ENCODE assay signal across 11 cellular contexts in the genomic region with DNA sequence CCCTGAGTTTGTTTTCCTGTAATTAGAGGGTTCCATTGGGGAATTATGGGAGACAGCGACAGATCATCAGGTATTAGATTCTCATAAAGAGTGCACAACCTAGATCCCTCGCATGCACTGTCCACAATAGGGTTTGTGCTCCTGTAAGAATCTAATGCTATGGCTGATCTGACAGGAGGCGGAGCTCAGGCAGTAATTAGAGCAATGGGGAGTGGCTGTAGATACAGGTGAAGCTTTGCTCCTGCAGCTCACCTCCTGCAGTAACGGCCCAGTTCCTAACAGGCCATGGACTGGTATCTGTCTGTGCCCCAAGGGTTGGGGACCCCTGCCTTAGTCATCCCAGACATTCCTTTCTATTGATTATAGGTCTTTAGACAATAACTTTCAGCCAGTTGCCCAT. TPM values are rescaled to one million over a fixed set of nuclear protein-coding genes. Genes with fewer than 3 reads are reported as not detected.
DNase-seq lines count a peak whose midpoint lies in the region; ATAC-seq, FAIRE-seq and TF ChIP-seq lines count a peak whose summit lies in the region.
"Had no signal": no experiment of that assay in that cellular context is flagged by ENCODE, and none has a peak within 500 bp of the region (broad histone marks: within the 10 kb centered on the region; RNA-seq: fewer than 3 reads in every experiment).

No MANE protein-coding gene starts in this region.

- no peak overlapping the region for H3K9ac ChIP-seq in Loucy (ENCODE audit: low read depth, low read length, poor library complexity, severe bottlenecking)
- H3K9ac ChIP-seq in GM12878 (ENCODE audit: control insufficient read depth, insufficient read depth, low read length): no peak overlapping the region

- no peaks in the 10 kb centered on the region for H3K36me3 ChIP-seq in CD8-positive, alpha-beta T cell (ENCODE audit: insufficient read depth, low read length)
- H3K36me3 ChIP-seq in Loucy (ENCODE audit: insufficient read depth, low read length): no peaks in the 10 kb centered on the region
- H3K36me3 ChIP-seq in GM12878 (ENCODE audit: control insufficient read depth in 2 of 2, insufficient read depth in 2 of 2, low read length in 1 of 2): no peaks in the 10 kb centered on the region
- H3K36me3 ChIP-seq: MG63, upper lobe of right lung had no signal

- TF ChIP-seq CTCF in CD8-positive, alpha-beta T cell (IDR thresholded peaks at IDR 0.05): no peak
- no peak for TF ChIP-seq CTCF in Loucy (conservative IDR thresholded peaks at IDR 0.05; ENCODE audit: low read length)
- no peak for TF ChIP-seq CTCF in GM12878 (IDR thresholded peaks at IDR 0.05 in 2 of 3, conservative IDR thresholded peaks at IDR 0.05 in 1 of 3; ENCODE audit: control insufficient read depth in 2 of 3, extremely low read depth in 1 of 3, insufficient read depth in 1 of 3, low read depth in 3 of 3, low read length in 3 of 3)
- TF ChIP-seq CTCF in neural crest cell (conservative IDR thresholded peaks at IDR 0.05): no peak

- H3K4me1 ChIP-seq in CD8-positive, alpha-beta T cell (ENCODE audit: insufficient read depth, low read length): peaks cover 12% of the 10 kb centered on the region
- H3K4me1 ChIP-seq in Loucy (ENCODE audit: insufficient read depth, low read length, poor library complexity, severe bottlenecking): peaks cover 14% of the 10 kb centered on the region
- peaks cover 7% of the 10 kb centered on the region for H3K4me1 ChIP-seq in GM12878 (ENCODE audit: control insufficient read depth, insufficient read depth, low read length)

- peaks cover 24% of the 10 kb centered on the region for H3K4me1 Mint-ChIP-seq in CD8-positive, alpha-beta T cell (ENCODE audit: low read depth)
- H3K4me1 Mint-ChIP-seq in neural crest cell: peaks cover 25% of the 10 kb centered on the region

- peaks cover 5% of the 10 kb centered on the region for H3K36me3 Mint-ChIP-seq in CD8-positive, alpha-beta T cell
- no peaks in the 10 kb centered on the region for H3K36me3 Mint-ChIP-seq in neural crest cell (ENCODE audit: low read depth)

- intact Hi-C loops in CD8-positive, alpha-beta T cell (cut with DNase I, micrococcal nuclease): loop anchor here (1.0 to 2.0 kb wide), 10 partner anchors 32 to 576 kb away; partner anchors contain the start of genes TRIM4 (in 2 of the 2), ZNF3 (in 2 of the 2), MBLAC1 (in 1 of the 2) and ZCWPW1 (in 1 of the 2)
- intact Hi-C loops in GM12878 (cut with micrococcal nuclease; ENCODE audit: unreplicated experiment): loop anchor here (2.0 to 5.0 kb wide), 2 partner anchors 52 to 131 kb away; partner anchors contain the start of gene TRIM4

- RAD21 ChIA-PET in GM12878 (lab: Charles Lee; ENCODE audit: unreplicated experiment): interaction anchor here (1.9 kb wide), 1 partner anchor 11 kb away, joined by 10 read pairs; no protein-coding TSS in a partner anchor

- in situ Hi-C loops in GM12878 (cut with MboI): no loop called here

- CTCF ChIA-PET in CD8-positive, alpha-beta T cell (lab: Charles Lee): interaction anchor here (1.4 kb wide), 1 partner anchor 76 kb away, joined by 4 read pairs; no protein-coding TSS in a partner anchor
- CTCF ChIA-PET in GM12878 (lab: Yijun Ruan, JAX): interaction anchor here (0.7 to 1.4 kb wide), 3 partner anchors 10 to 51 kb away, joined by 3 to 4 read pairs (median 4); no protein-coding TSS in a partner anchor

- no peak overlapping the region for H3K27ac ChIP-seq in CD8-positive, alpha-beta T cell (ENCODE audit: low read depth, low read length)
- no peak overlapping the region for H3K27ac ChIP-seq in GM12878 (ENCODE audit: control insufficient read depth, insufficient read depth)

- no peak for DNase-seq in CD8-positive, alpha-beta T cell
- DNase-seq in GM12878 (ENCODE audit: low read depth, low spot score) (no peak), neural crest cell (ENCODE audit: low read depth, low spot score) (no peak), COR-L47 (lab: John Stamatoyannopoulos, UW) (no peak)
- DNase-seq: MG63; stimulated activated CD4-positive, alpha-beta T cell treated with anti-CD3 and anti-CD28 coated beads, Interleukin-4, amount 100 ng/mL, for 1 hour; T-helper 9 cell; upper lobe of right lung had no signal

- no peak for TF ChIP-seq EP300 in GM12878 (IDR thresholded peaks at IDR 0.05; ENCODE audit: borderline replicate concordance in 1 of 2, control insufficient read depth in 1 of 2, low read depth in 2 of 2, low read length in 2 of 2)

- no peaks in the 10 kb centered on the region for H3K9me2 ChIP-seq in Loucy (replicated peaks; ENCODE audit: low read depth, low read length)

- ATAC-seq in CD8-positive, alpha-beta T cell: no peak
- ATAC-seq in GM12878 (no peak), HG03520 (IDR thresholded peaks at IDR 0.05; ENCODE audit: unreplicated experiment) (no peak), HG02588 (IDR thresholded peaks at IDR 0.05; ENCODE audit: unreplicated experiment) (no peak)

- peak overlapping the region; percentile 95 for H3K4me2 ChIP-seq in Loucy (ENCODE audit: low read depth, low read length, poor library complexity, severe bottlenecking)
- H3K4me2 ChIP-seq in GM12878 (ENCODE audit: control insufficient read depth, insufficient read depth): no peak overlapping the region

- no peaks in the 10 kb centered on the region for H3K9me3 ChIP-seq in CD8-positive, alpha-beta T cell (ENCODE audit: low read length)
- H3K9me3 ChIP-seq in Loucy (ENCODE audit: insufficient read depth, low read depth, low read length) (no peaks in the 10 kb centered on the region), GM12878 (replicated peaks; ENCODE audit: control insufficient read depth, insufficient read depth, low read length) (no peaks in the 10 kb centered on the region)
- H3K9me3 ChIP-seq: MG63, upper lobe of right lung had no signal

- H3F3A ChIP-seq in Loucy (ENCODE audit: low read depth): no peaks in the 10 kb centered on the region

- H3K27me3 Mint-ChIP-seq in CD8-positive, alpha-beta T cell (ENCODE audit: low read depth): no peaks in the 10 kb centered on the region
- no peaks in the 10 kb centered on the region for H3K27me3 Mint-ChIP-seq in neural crest cell (ENCODE audit: low read depth)

- SMC1A ChIA-PET in GM12878 (lab: Charles Lee; ENCODE audit: uncharacterized antibody, unreplicated experiment): interaction anchor here (0.9 to 2.9 kb wide), 2 partner anchors 51 to 141 kb away, joined by 3 to 6 read pairs; no protein-coding TSS in a partner anchor

- H3K79me2 ChIP-seq in Loucy (ENCODE audit: insufficient read depth, low read length) (peaks cover 12% of the 10 kb centered on the region), GM12878 (ENCODE audit: control insufficient read depth, insufficient read depth, low read length) (peaks cover 3% of the 10 kb centered on the region; the same call in 1 of the 2 replicates)

- no peak for TF ChIP-seq RAD21 in GM12878 (IDR thresholded peaks at IDR 0.05; ENCODE audit: insufficient read depth, low read depth, low read length)

- H3K27ac Mint-ChIP-seq in CD8-positive, alpha-beta T cell: peak overlapping the region; percentile 98
- peak overlapping the region; percentile 43 for H3K27ac Mint-ChIP-seq in neural crest cell (ENCODE audit: unreplicated experiment)

- BruUV-seq in GM12878 (replicated peaks; lab: Mats Ljungman, UMichigan): no TSS peak

- POLR2A ChIA-PET in CD8-positive, alpha-beta T cell (lab: Charles Lee): interaction anchor here (1.3 kb wide), 1 partner anchor 52 kb away, joined by 3 read pairs; the partner anchor contains the start of gene MCM7
- POLR2A ChIA-PET in GM12878 (lab: Charles Lee): no interaction called here

- WGBS in GM12878 (ENCODE audit: insufficient coverage, insufficient replicate concordance, low lambda C conversion rate, missing lambda C conversion rate): 47% methylated on average over 4 of the region's 4 CpGs

- TF ChIP-seq POLR2A in GM12878 (IDR thresholded peaks at IDR 0.05; ENCODE audit: low read depth, low read length): no peak

- H4K20me1 ChIP-seq in Loucy (ENCODE audit: insufficient read depth, low read length, poor library complexity, severe bottlenecking) (no peaks in the 10 kb centered on the region), GM12878 (ENCODE audit: control insufficient read depth, insufficient read depth) (no peaks in the 10 kb centered on the region)

- no peak for FAIRE-seq in GM12878 (lab: Jason Lieb, UNC)

- H3K4me3 Mint-ChIP-seq in CD8-positive, alpha-beta T cell: peak overlapping the region; percentile 93
- peak overlapping the region; percentile 96 for H3K4me3 Mint-ChIP-seq in neural crest cell

- no peaks in the 10 kb centered on the region for H3K27me3 ChIP-seq in CD8-positive, alpha-beta T cell (ENCODE audit: insufficient read depth, low read length)
- H3K27me3 ChIP-seq in Loucy (ENCODE audit: insufficient read depth, low read length, poor library complexity, severe bottlenecking) (no peaks in the 10 kb centered on the region), GM12878 (replicated peaks in 1 of 2; ENCODE audit: control insufficient read depth in 2 of 2, insufficient read depth in 2 of 2, low read length in 1 of 2) (no peaks in the 10 kb centered on the region)
- H3K27me3 ChIP-seq: MG63, upper lobe of right lung had no signal

- no peak overlapping the region for H3K4me3 ChIP-seq in CD8-positive, alpha-beta T cell (ENCODE audit: low read depth, low read length)
- peak overlapping the region; percentile 81 for H3K4me3 ChIP-seq in Loucy (ENCODE audit: low read length, poor library complexity, severe bottlenecking)
- no peak overlapping the region for H3K4me3 ChIP-seq in GM12878

- H3K9me3 Mint-ChIP-seq in CD8-positive, alpha-beta T cell: no peaks in the 10 kb centered on the region
- no peaks in the 10 kb centered on the region for H3K9me3 Mint-ChIP-seq in neural crest cell

- H2AFZ ChIP-seq in Loucy (ENCODE audit: low read length): peak overlapping the region; percentile 94
- H2AFZ ChIP-seq in GM12878 (ENCODE audit: control insufficient read depth, low read depth, low read length): peak overlapping the region; percentile 99

RNA-seq across cellular contexts. Expression of gene ZSCAN21, which starts 0.9 kb away (rescaled TPM):
- 1 to 10 TPM; 4.8 to 5.7 TPM for total RNA-seq in CD8-positive, alpha-beta T cell
- total RNA-seq in GM12878 (2013; cell fraction: nucleolus; rRNA removed): 9.1 and 10.3 TPM in 2 replicates
- total RNA-seq in GM12878 (2014; rRNA removed): 5.8 and 5.9 TPM in 2 replicates
- total RNA-seq in GM12878 (2014; rRNA removed; fragmentation: Illumina TruSeq; extraction: Trizol): 7.3 and 7.8 TPM in 2 replicates
- total RNA-seq in GM12878 (2021): 5.8 and 8.0 TPM in 2 replicates
- polyA plus RNA-seq in GM12878 (2011; ENCODE audit: low read depth): 4.2 TPM
- 8.7 and 9.4 TPM in 2 replicates for polyA plus RNA-seq in GM12878 (2011; rRNA removed)
- polyA plus RNA-seq in GM12878 (2011; cell fraction: cytosol; rRNA removed): 7.3 and 7.6 TPM in 2 replicates
- polyA plus RNA-seq in GM12878 (2011; cell fraction: nucleus; rRNA removed): 5.1 and 6.7 TPM in 2 replicates
- polyA plus RNA-seq in GM12878 (2012): 5.9 and 6.9 TPM in 2 replicates
- polyA plus RNA-seq in GM12878 (2014; fragmentation: Illumina TruSeq; extraction: Trizol): 6.7 and 6.9 TPM in 2 replicates
- polyA plus RNA-seq in GM12878 (2014; fragmentation: Nextera tagmentation; extraction: Ambion mirVana): 1 to 10 TPM; 1.9 to 3.1 TPM
- 5.2 and 5.8 TPM in 2 replicates for polyA plus RNA-seq in GM12878 (2014; rRNA removed)
- 1 to 10 TPM; 7.4 to 9.6 TPM for polyA plus RNA-seq in GM12878 (2016; fragmentation: Nextera tagmentation; extraction: Ambion mirVana)
- 7.4 and 8.7 TPM in 2 replicates for polyA minus RNA-seq in GM12878 (2011; rRNA and poly(A)+ RNA removed)
- polyA minus RNA-seq in GM12878 (2011; cell fraction: cytosol; rRNA and poly(A)+ RNA removed): 2.7 and 2.9 TPM in 2 replicates
- polyA minus RNA-seq in GM12878 (2011; cell fraction: nucleus; rRNA and poly(A)+ RNA removed): 1.6 and 4.1 TPM in 2 replicates
- 19.3 and 20.3 TPM in 2 replicates for total RNA-seq in neural crest cell

RNA-seq across cellular contexts. Expression of gene ZNF3, which starts 32.8 kb away (rescaled TPM):
- total RNA-seq in CD8-positive, alpha-beta T cell: 10 to 100 TPM; 34.9 to 35.6 TPM
- 65.5 and 73.9 TPM in 2 replicates for total RNA-seq in GM12878 (2013; cell fraction: nucleolus; rRNA removed)
- 26.2 and 34.9 TPM in 2 replicates for total RNA-seq in GM12878 (2014; rRNA removed)
- total RNA-seq in GM12878 (2014; rRNA removed; fragmentation: Illumina TruSeq; extraction: Trizol): 34.9 and 36.0 TPM in 2 replicates
- total RNA-seq in GM12878 (2021): 28.5 and 30.7 TPM in 2 replicates
- 21.0 TPM for polyA plus RNA-seq in GM12878 (2011; ENCODE audit: low read depth)
- 31.1 and 32.1 TPM in 2 replicates for polyA plus RNA-seq in GM12878 (2011; rRNA removed)
- 22.5 and 23.4 TPM in 2 replicates for polyA plus RNA-seq in GM12878 (2011; cell fraction: cytosol; rRNA removed)
- 48.4 and 55.7 TPM in 2 replicates for polyA plus RNA-seq in GM12878 (2011; cell fraction: nucleus; rRNA removed)
- polyA plus RNA-seq in GM12878 (2012): 18.6 and 26.6 TPM in 2 replicates
- 37.4 and 48.6 TPM in 2 replicates for polyA plus RNA-seq in GM12878 (2014; fragmentation: Illumina TruSeq; extraction: Trizol)
- 10 to 100 TPM; 17.2 to 19.0 TPM for polyA plus RNA-seq in GM12878 (2014; fragmentation: Nextera tagmentation; extraction: Ambion mirVana)
- polyA plus RNA-seq in GM12878 (2014; rRNA removed): 22.6 and 27.3 TPM in 2 replicates
- 10 to 100 TPM; 29.0 to 29.7 TPM for polyA plus RNA-seq in GM12878 (2016; fragmentation: Nextera tagmentation; extraction: Ambion mirVana)
- 39.6 and 39.9 TPM in 2 replicates for polyA minus RNA-seq in GM12878 (2011; rRNA and poly(A)+ RNA removed)
- polyA minus RNA-seq in GM12878 (2011; cell fraction: cytosol; rRNA and poly(A)+ RNA removed): 9.4 and 12.2 TPM in 2 replicates
- 23.2 and 42.2 TPM in 2 replicates for polyA minus RNA-seq in GM12878 (2011; cell fraction: nucleus; rRNA and poly(A)+ RNA removed)
- total RNA-seq in neural crest cell: 67.1 and 72.3 TPM in 2 replicates

RNA-seq across cellular contexts. Expression of gene ZKSCAN1, which starts 33.3 kb away (rescaled TPM):
- total RNA-seq in CD8-positive, alpha-beta T cell: 10 to 100 TPM; 30.0 to 35.9 TPM
- total RNA-seq in GM12878 (2013; cell fraction: nucleolus; rRNA removed): 72.1 and 77.3 TPM in 2 replicates
- total RNA-seq in GM12878 (2014; rRNA removed) (12.5 and 12.7 TPM in 2 replicates), GM12878 (2014; rRNA removed; fragmentation: Illumina TruSeq; extraction: Trizol) (20.9 and 21.2 TPM in 2 replicates), GM12878 (2021) (34.4 and 35.8 TPM in 2 replicates), neural crest cell (122 and 133 TPM in 2 replicates)
- 12.7 TPM for polyA plus RNA-seq in GM12878 (2011; ENCODE audit: low read depth)
- polyA plus RNA-seq in GM12878 (2011; rRNA removed) (26.0 and 29.7 TPM in 2 replicates), GM12878 (2014; fragmentation: Illumina TruSeq; extraction: Trizol) (17.8 and 19.3 TPM in 2 replicates), GM12878 (2014; fragmentation: Nextera tagmentation; extraction: Ambion mirVana) (1 to 10 TPM; 3.2 to 4.6 TPM), GM12878 (2014; rRNA removed) (12.8 and 13.9 TPM in 2 replicates), GM12878 (2016; fragmentation: Nextera tagmentation; extraction: Ambion mirVana) (10 to 100 TPM; 18.3 to 19.3 TPM)
- 16.6 and 16.7 TPM in 2 replicates for polyA plus RNA-seq in GM12878 (2011; cell fraction: cytosol; rRNA removed)
- 14.7 and 15.5 TPM in 2 replicates for polyA plus RNA-seq in GM12878 (2011; cell fraction: nucleus; rRNA removed)
- 17.6 TPM in 2 replicates for polyA plus RNA-seq in GM12878 (2012)
- polyA minus RNA-seq in GM12878 (2011; rRNA and poly(A)+ RNA removed): 57.9 and 77.9 TPM in 2 replicates
- 11.0 and 16.0 TPM in 2 replicates for polyA minus RNA-seq in GM12878 (2011; cell fraction: cytosol; rRNA and poly(A)+ RNA removed)
- polyA minus RNA-seq in GM12878 (2011; cell fraction: nucleus; rRNA and poly(A)+ RNA removed): 10.2 and 14.8 TPM in 2 replicates

RNA-seq across cellular contexts. Expression of gene COPS6, which starts 40.1 kb away (rescaled TPM):
- total RNA-seq in CD8-positive, alpha-beta T cell: 10 to 100 TPM; 73.2 to 77.8 TPM
- 26.7 and 29.6 TPM in 2 replicates for total RNA-seq in GM12878 (2013; cell fraction: nucleolus; rRNA removed)
- total RNA-seq in GM12878 (2014; rRNA removed) (40.2 and 43.4 TPM in 2 replicates), GM12878 (2014; rRNA removed; fragmentation: Illumina TruSeq; extraction: Trizol) (28.5 and 28.6 TPM in 2 replicates), GM12878 (2021) (75.2 and 79.6 TPM in 2 replicates), neural crest cell (142 and 160 TPM in 2 replicates)
- 42.7 TPM for polyA plus RNA-seq in GM12878 (2011; ENCODE audit: low read depth)
- polyA plus RNA-seq in GM12878 (2011; rRNA removed) (58.5 and 81.8 TPM in 2 replicates), GM12878 (2014; fragmentation: Illumina TruSeq; extraction: Trizol) (81.1 and 84.8 TPM in 2 replicates), GM12878 (2014; fragmentation: Nextera tagmentation; extraction: Ambion mirVana) (100 to 1,000 TPM in 1 of 2 experiments, 10 to 100 TPM in 1; 64.1 to 108 TPM), GM12878 (2014; rRNA removed) (97.3 and 99.4 TPM in 2 replicates), GM12878 (2016; fragmentation: Nextera tagmentation; extraction: Ambion mirVana) (100 to 1,000 TPM; 152 to 182 TPM)
- 84.5 and 92.5 TPM in 2 replicates for polyA plus RNA-seq in GM12878 (2011; cell fraction: cytosol; rRNA removed)
- polyA plus RNA-seq in GM12878 (2011; cell fraction: nucleus; rRNA removed): 49.2 and 63.0 TPM in 2 replicates
- 68.5 and 77.8 TPM in 2 replicates for polyA plus RNA-seq in GM12878 (2012)
- 73.9 and 92.2 TPM in 2 replicates for polyA minus RNA-seq in GM12878 (2011; rRNA and poly(A)+ RNA removed)
- polyA minus RNA-seq in GM12878 (2011; cell fraction: cytosol; rRNA and poly(A)+ RNA removed): 27.1 and 30.9 TPM in 2 replicates
- polyA minus RNA-seq in GM12878 (2011; cell fraction: nucleus; rRNA and poly(A)+ RNA removed): 19.5 and 29.9 TPM in 2 replicates

RNA-seq across cellular contexts. Expression of gene MCM7, which starts 52.5 kb away (rescaled TPM):
- total RNA-seq in CD8-positive, alpha-beta T cell: 10 to 100 TPM; 63.7 to 64.6 TPM
- 110 and 116 TPM in 2 replicates for total RNA-seq in GM12878 (2013; cell fraction: nucleolus; rRNA removed)
- total RNA-seq in GM12878 (2014; rRNA removed) (305 and 354 TPM in 2 replicates), GM12878 (2014; rRNA removed; fragmentation: Illumina TruSeq; extraction: Trizol) (165 and 183 TPM in 2 replicates), GM12878 (2021) (292 and 310 TPM in 2 replicates), neural crest cell (420 and 426 TPM in 2 replicates)
- 92.6 TPM for polyA plus RNA-seq in GM12878 (2011; ENCODE audit: low read depth)
- polyA plus RNA-seq in GM12878 (2011; rRNA removed) (124 and 210 TPM in 2 replicates), GM12878 (2014; fragmentation: Illumina TruSeq; extraction: Trizol) (136 and 196 TPM in 2 replicates), GM12878 (2014; fragmentation: Nextera tagmentation; extraction: Ambion mirVana) (100 to 1,000 TPM; 227 to 234 TPM), GM12878 (2014; rRNA removed) (253 and 264 TPM in 2 replicates), GM12878 (2016; fragmentation: Nextera tagmentation; extraction: Ambion mirVana) (100 to 1,000 TPM; 349 to 383 TPM)
- 206 and 336 TPM in 2 replicates for polyA plus RNA-seq in GM12878 (2011; cell fraction: cytosol; rRNA removed)
- polyA plus RNA-seq in GM12878 (2011; cell fraction: nucleus; rRNA removed): 483 and 562 TPM in 2 replicates
- 130 and 155 TPM in 2 replicates for polyA plus RNA-seq in GM12878 (2012)
- 223 and 271 TPM in 2 replicates for polyA minus RNA-seq in GM12878 (2011; rRNA and poly(A)+ RNA removed)
- polyA minus RNA-seq in GM12878 (2011; cell fraction: cytosol; rRNA and poly(A)+ RNA removed): 150 and 189 TPM in 2 replicates
- polyA minus RNA-seq in GM12878 (2011; cell fraction: nucleus; rRNA and poly(A)+ RNA removed): 166 and 289 TPM in 2 replicates
